Comparison of ENCODE assay signal across 16 cellular contexts in genomic region chr3:25433868-25434267, GRCh38. TPM values are rescaled to one million over a fixed set of nuclear protein-coding genes. Genes with fewer than 3 reads are reported as not detected.
DNase-seq lines count a peak whose midpoint lies in the region; ATAC-seq and TF ChIP-seq lines count a peak whose summit lies in the region.
"Had no signal": no experiment of that assay in that cellular context is flagged by ENCODE, and none has a peak within 500 bp of the region (broad histone marks: within the 10 kb centered on the region; RNA-seq: fewer than 3 reads in every experiment).

No MANE protein-coding gene starts in this region.

- 8 to 9% methylated on average over 5 of the region's 5 CpGs for WGBS in heart right ventricle, 2 donors

- no peak overlapping the region for H3K9ac ChIP-seq in adipocyte (ENCODE audit: low read length)

- peaks cover 69% of the 10 kb centered on the region for H3K4me1 Mint-ChIP-seq in progenitor cell of endocrine pancreas (ENCODE audit: low read depth)
- no peaks in the 10 kb centered on the region for H3K4me1 Mint-ChIP-seq in activated CD4-positive, alpha-beta T cell treated with anti-CD3 and anti-CD28 coated beads for 36 hours
- H3K4me1 Mint-ChIP-seq: immature natural killer cell; naive thymus-derived CD4-positive, alpha-beta T cell had no signal

- H3K4me1 ChIP-seq in adipocyte (ENCODE audit: control insufficient read depth, insufficient read depth, low read length) (no peaks in the 10 kb centered on the region), heart right ventricle (peaks cover 2 to 52% (median 32%) of the 10 kb centered on the region in 9 donors)

- peak overlapping the region; percentile 86 for H3K27ac Mint-ChIP-seq in progenitor cell of endocrine pancreas
- H3K27ac Mint-ChIP-seq in activated CD4-positive, alpha-beta T cell treated with anti-CD3 and anti-CD28 coated beads for 36 hours, result no peak overlapping the region
- H3K27ac Mint-ChIP-seq: immature natural killer cell; naive thymus-derived CD4-positive, alpha-beta T cell had no signal

- CTCF ChIA-PET in activated CD4-positive, alpha-beta T cell treated with anti-CD3 and anti-CD28 coated beads for 36 hours (lab: Charles Lee), result no interaction called here

- H3K27me3 ChIP-seq in adipocyte (replicated peaks; ENCODE audit: control insufficient read depth, insufficient read depth, low read length) (no peaks in the 10 kb centered on the region), heart right ventricle (peaks cover 0 to 8% (median 0%) of the 10 kb centered on the region in 7 donors)

- H3K4me3 Mint-ChIP-seq in progenitor cell of endocrine pancreas (ENCODE audit: low read depth), result peak overlapping the region; percentile 41
- H3K4me3 Mint-ChIP-seq in activated CD4-positive, alpha-beta T cell treated with anti-CD3 and anti-CD28 coated beads for 36 hours, result no peak overlapping the region
- H3K4me3 Mint-ChIP-seq: immature natural killer cell; naive thymus-derived CD4-positive, alpha-beta T cell had no signal

- TF ChIP-seq CTCF in heart right ventricle (IDR thresholded peaks at IDR 0.05) (no peak), progenitor cell of endocrine pancreas (IDR thresholded peaks at IDR 0.05; ENCODE audit: unreplicated experiment) (no peak)

- H3K4me3 ChIP-seq in adipocyte (ENCODE audit: low read length) (no peak overlapping the region), heart right ventricle (peak overlapping the region in 4 of 10 donors; percentile 10 to 81 (median 43))
- H3K4me3 ChIP-seq: SK-N-MC had no signal

- H3K27me3 Mint-ChIP-seq in progenitor cell of endocrine pancreas, result peaks cover 3% of the 10 kb centered on the region
- H3K27me3 Mint-ChIP-seq in activated CD4-positive, alpha-beta T cell treated with anti-CD3 and anti-CD28 coated beads for 36 hours, result peaks cover 9% of the 10 kb centered on the region

- H3K27ac ChIP-seq in heart right ventricle, result peak overlapping the region in 8 of 10 donors; percentile 27 to 97 (median 90)
- H3K27ac ChIP-seq: SK-N-MC had no signal

- H3K9me3 Mint-ChIP-seq in progenitor cell of endocrine pancreas (ENCODE audit: low read depth), result no peaks in the 10 kb centered on the region
- no peaks in the 10 kb centered on the region for H3K9me3 Mint-ChIP-seq in activated CD4-positive, alpha-beta T cell treated with anti-CD3 and anti-CD28 coated beads for 36 hours (ENCODE audit: low read depth)
- H3K9me3 Mint-ChIP-seq: immature natural killer cell; naive thymus-derived CD4-positive, alpha-beta T cell had no signal

- POLR2A ChIA-PET in activated CD4-positive, alpha-beta T cell treated with anti-CD3 and anti-CD28 coated beads for 36 hours (lab: Charles Lee), result no interaction called here

- in situ Hi-C loops in Caki2 (cut with HindIII; ENCODE audit: low pct_unique_long_range_greater_than_20kb, low sequenced_read_pairs), result no loop called here

- ATAC-seq in heart right ventricle (peak; percentile 26 to 78 (median 56)), GM18498 (IDR thresholded peaks at IDR 0.05; ENCODE audit: unreplicated experiment) (no peak)
- no peak for ATAC-seq in activated CD4-positive, alpha-beta T cell treated with anti-CD3 and anti-CD28 coated beads for 36 hours
- ATAC-seq: naive thymus-derived CD4-positive, alpha-beta T cell had no signal

- no peaks in the 10 kb centered on the region for H3K36me3 ChIP-seq in adipocyte (ENCODE audit: control insufficient read depth, insufficient read depth, low read length, severe bottlenecking)
- H3K36me3 ChIP-seq in heart right ventricle, result no peaks in the 10 kb centered on the region

- H3K9me3 ChIP-seq in adipocyte (ENCODE audit: control insufficient read depth, low read length), result no peaks in the 10 kb centered on the region
- no peaks in the 10 kb centered on the region for H3K9me3 ChIP-seq in heart right ventricle

- peak; percentile 59 for DNase-seq in Caki2 (ENCODE audit: low read depth)
- DNase-seq in adipocyte (ENCODE audit: low read depth), result peak; percentile 53
- peak; percentile 17 to 32 for DNase-seq in heart right ventricle
- no peak for DNase-seq in progenitor cell of endocrine pancreas (ENCODE audit: low spot score, unreplicated experiment)
- DNase-seq in activated CD4-positive, alpha-beta T cell treated with anti-CD3 and anti-CD28 coated beads for 36 hours, result no peak
- DNase-seq in SHP77 treated with DMSO at 0.1 percent for 48 hours (lab: John Stamatoyannopoulos, UW), result no peak
- DNase-seq in GDM1 (lab: John Stamatoyannopoulos, UW), result no peak
- DNase-seq: activated CD4-positive, alpha-beta T cell treated with anti-CD3 and anti-CD28 coated beads for 48 hours; DMS79 treated with DMSO at 0.1 percent for 48 hours; HCEC 1CT; immature natural killer cell; naive thymus-derived CD4-positive, alpha-beta T cell; NCI-H1436 treated with DMSO at 0.1 percent for 48 hours; stimulated activated CD4-positive, alpha-beta T cell treated with anti-CD3 and anti-CD28 coated beads, Interleukin-12 subunit alpha, Interleukin-12 subunit beta, amount 100 ng/mL, for 4 hours had no signal

- intact Hi-C loops in heart right ventricle (cut with DNase I), result loop anchor here in 6 of 10 donors (5.0 to 10.0 kb wide), 4 partner anchors 33 to 161 kb away; no protein-coding TSS in a partner anchor
- intact Hi-C loops in activated CD4-positive, alpha-beta T cell treated with anti-CD3 and anti-CD28 coated beads for 36 hours (cut with DNase I, micrococcal nuclease), result no loop called here

- no peaks in the 10 kb centered on the region for H3K36me3 Mint-ChIP-seq in progenitor cell of endocrine pancreas (ENCODE audit: insufficient read depth)
- H3K36me3 Mint-ChIP-seq in activated CD4-positive, alpha-beta T cell treated with anti-CD3 and anti-CD28 coated beads for 36 hours (ENCODE audit: low read depth), result no peaks in the 10 kb centered on the region
- H3K36me3 Mint-ChIP-seq: immature natural killer cell; naive thymus-derived CD4-positive, alpha-beta T cell had no signal

RNA-seq across cellular contexts. Expression of gene RARB, which starts 5.8 kb away (rescaled TPM):
- 25.6 and 29.9 TPM in 2 replicates for total RNA-seq in Caki2 (2014; rRNA removed; shearing (Covaris generic); ENCODE audit: low replicate concordance)
- total RNA-seq in heart right ventricle (10 to 100 TPM in 9 of 10 donors, 1 to 10 TPM in 1; 8.6 to 23.2 (median 19.0) TPM), progenitor cell of endocrine pancreas (26.3 and 30.0 TPM in 2 replicates)
- 1 to 10 TPM; 3.6 to 6.5 TPM for polyA plus RNA-seq in heart right ventricle
- total RNA-seq in activated CD4-positive, alpha-beta T cell treated with anti-CD3 and anti-CD28 coated beads for 36 hours, result not detected
- total RNA-seq: naive thymus-derived CD4-positive, alpha-beta T cell had no signal

Comparison
In these comparisons a context has a peak if more than half of its experiments do, and no peak if none do; other contexts are left out.
1. DNase-seq: peak in Caki2 (single experiment), adipocyte (single experiment) and heart right ventricle (2 of 2); none in progenitor cell of endocrine pancreas (single experiment), activated CD4-positive, alpha-beta T cell treated with anti-CD3 and anti-CD28 coated beads for 36 hours (single experiment), SHP77 treated with DMSO at 0.1 percent for 48 hours (single experiment) and GDM1 (single experiment).
2. ATAC-seq: peak in heart right ventricle (8 of 8); none in GM18498 (single experiment) and activated CD4-positive, alpha-beta T cell treated with anti-CD3 and anti-CD28 coated beads for 36 hours (single experiment).
3. RNA of gene RARB, which starts 5.8 kb away (total RNA-seq): 26.3 to 30.0 TPM in progenitor cell of endocrine pancreas, 25.6 to 29.9 TPM in Caki2 and 8.6 to 23.2 TPM in heart right ventricle; not detected in activated CD4-positive, alpha-beta T cell treated with anti-CD3 and anti-CD28 coated beads for 36 hours; every median in the first group is over 4 times any median in the second.
4. intact Hi-C loops: an anchor here in heart right ventricle (5.0 to 10.0 kb wide); none called in activated CD4-positive, alpha-beta T cell treated with anti-CD3 and anti-CD28 coated beads for 36 hours.